ENCODE assay signal across 14 cellular contexts in genomic region chr2:26758790-26759321, GRCh38. TPM values are rescaled to one million over a fixed set of nuclear protein-coding genes. Genes with fewer than 3 reads are reported as not detected.
A peak's percentile ranks its signal among the peaks of the same experiment; 100 is the strongest.
DNase-seq lines count a peak whose midpoint lies in the region; ATAC-seq and TF ChIP-seq lines count a peak whose summit lies in the region.
"Had no signal": no experiment of that assay in that cellular context is flagged by ENCODE, and none has a peak within 500 bp of the region (broad histone marks: within the 10 kb centered on the region; RNA-seq: fewer than 3 reads in every experiment).

No MANE protein-coding gene starts in this region.

- no peaks in the 10 kb centered on the region for H3K27me3 ChIP-seq in left lung

- H3K4me3 ChIP-seq in left lung, result no peak overlapping the region

- intact Hi-C loops in left lung (cut with DNase I), result no loop called here

- H3K9me3 ChIP-seq in left lung, result no peaks in the 10 kb centered on the region

- no peaks in the 10 kb centered on the region for H3K9me3 Mint-ChIP-seq in stimulated activated naive CD8-positive, alpha-beta T cell treated with anti-CD3 and anti-CD28 coated beads, Interleukin-15, Interleukin-2, amounts not matched to agents 100 ng/mL and 50 ng/mL, for 24 hours
- H3K9me3 Mint-ChIP-seq in stimulated activated naive CD8-positive, alpha-beta T cell treated with anti-CD3 and anti-CD28 coated beads, Interleukin-15, amount 100 ng/mL, for 72 hours, result no peaks in the 10 kb centered on the region
- no peaks in the 10 kb centered on the region for H3K9me3 Mint-ChIP-seq in activated naive CD4-positive, alpha-beta T cell treated with anti-CD3 and anti-CD28 coated beads, Interleukin-2, amount 50 U/mL, for 72 hours
- H3K9me3 Mint-ChIP-seq: T-helper 2 cell treated with Interferon-gamma antibody and Interleukin-4, amounts not matched to agents 5 μg/mL and 100 μg/mL, for 36 hours had no signal

- H3K27ac ChIP-seq in left lung, result peak overlapping the region; percentile 75 to 79

- peaks cover 4% of the 10 kb centered on the region for H3K27me3 Mint-ChIP-seq in stimulated activated naive CD8-positive, alpha-beta T cell treated with anti-CD3 and anti-CD28 coated beads, Interleukin-15, Interleukin-2, amounts not matched to agents 100 ng/mL and 50 ng/mL, for 24 hours
- no peaks in the 10 kb centered on the region for H3K27me3 Mint-ChIP-seq in stimulated activated naive CD8-positive, alpha-beta T cell treated with anti-CD3 and anti-CD28 coated beads, Interleukin-15, amount 100 ng/mL, for 72 hours

- H3K4me1 Mint-ChIP-seq in stimulated activated naive CD8-positive, alpha-beta T cell treated with anti-CD3 and anti-CD28 coated beads, Interleukin-15, Interleukin-2, amounts not matched to agents 100 ng/mL and 50 ng/mL, for 24 hours (ENCODE audit: low read depth), result peaks cover 24% of the 10 kb centered on the region
- peaks cover 13% of the 10 kb centered on the region for H3K4me1 Mint-ChIP-seq in stimulated activated naive CD8-positive, alpha-beta T cell treated with anti-CD3 and anti-CD28 coated beads, Interleukin-15, amount 100 ng/mL, for 72 hours

- no peak for DNase-seq in stimulated activated naive CD8-positive, alpha-beta T cell treated with anti-CD3 and anti-CD28 coated beads, Interleukin-15, amount 100 ng/mL, for 72 hours
- DNase-seq in amniotic epithelial cell (ENCODE audit: low read depth), result peak; percentile 35
- DNase-seq in left lung, result no peak
- no peak for DNase-seq in NAMALWA (ENCODE audit: low spot score)
- DNase-seq in activated naive CD4-positive, alpha-beta T cell treated with anti-CD3 and anti-CD28 coated beads, Interleukin-2, amount 50 U/mL, for 72 hours (ENCODE audit: low spot score in 2 of 2), result no peak
- DNase-seq: activated CD8-positive, alpha-beta memory T cell treated with anti-CD3 and anti-CD28 coated beads, Interleukin-2, amount 50 U/mL, for 48 hours; NCI-H1105; NCI-H748 treated with DMSO at 0.1 percent for 48 hours; nucleus accumbens; stimulated activated CD4-positive, alpha-beta T cell treated with anti-CD3 and anti-CD28 coated beads, Interleukin-2, amount 100 ng/mL, for 48 hours had no signal

- no peaks in the 10 kb centered on the region for H3K36me3 ChIP-seq in left lung

- no peaks in the 10 kb centered on the region for H3K36me3 Mint-ChIP-seq in stimulated activated naive CD8-positive, alpha-beta T cell treated with anti-CD3 and anti-CD28 coated beads, Interleukin-15, Interleukin-2, amounts not matched to agents 100 ng/mL and 50 ng/mL, for 24 hours (ENCODE audit: low read depth)
- no peaks in the 10 kb centered on the region for H3K36me3 Mint-ChIP-seq in activated naive CD4-positive, alpha-beta T cell treated with anti-CD3 and anti-CD28 coated beads, Interleukin-2, amount 50 U/mL, for 72 hours

- ATAC-seq in stimulated activated naive CD8-positive, alpha-beta T cell treated with anti-CD3 and anti-CD28 coated beads, Interleukin-15, amount 100 ng/mL, for 72 hours, result no peak
- ATAC-seq in left lung (no peak), HG03460 (IDR thresholded peaks at IDR 0.05; ENCODE audit: unreplicated experiment) (no peak), GM19328 (IDR thresholded peaks at IDR 0.05; ENCODE audit: unreplicated experiment) (no peak)
- ATAC-seq in activated naive CD4-positive, alpha-beta T cell treated with anti-CD3 and anti-CD28 coated beads, Interleukin-2, amount 50 U/mL, for 72 hours, result no peak

- H3K4me1 ChIP-seq in left lung, result peaks cover 6 to 14% of the 10 kb centered on the region in 2 donors

- no peak for TF ChIP-seq CTCF in left lung (IDR thresholded peaks at IDR 0.05)

- H3K27ac Mint-ChIP-seq in stimulated activated naive CD8-positive, alpha-beta T cell treated with anti-CD3 and anti-CD28 coated beads, Interleukin-15, Interleukin-2, amounts not matched to agents 100 ng/mL and 50 ng/mL, for 24 hours, result peak overlapping the region; percentile 21
- H3K27ac Mint-ChIP-seq in stimulated activated naive CD8-positive, alpha-beta T cell treated with anti-CD3 and anti-CD28 coated beads, Interleukin-15, amount 100 ng/mL, for 72 hours, result peak overlapping the region in 1 of 2 donors; percentile 18
- H3K27ac Mint-ChIP-seq in activated naive CD4-positive, alpha-beta T cell treated with anti-CD3 and anti-CD28 coated beads, Interleukin-2, amount 50 U/mL, for 72 hours, result peak overlapping the region in 1 of 2 donors; percentile 71
- H3K27ac Mint-ChIP-seq: T-helper 2 cell treated with Interferon-gamma antibody and Interleukin-4, amounts not matched to agents 5 μg/mL and 100 μg/mL, for 36 hours had no signal

- no peak overlapping the region for H3K4me3 Mint-ChIP-seq in stimulated activated naive CD8-positive, alpha-beta T cell treated with anti-CD3 and anti-CD28 coated beads, Interleukin-15, Interleukin-2, amounts not matched to agents 100 ng/mL and 50 ng/mL, for 24 hours
- H3K4me3 Mint-ChIP-seq in stimulated activated naive CD8-positive, alpha-beta T cell treated with anti-CD3 and anti-CD28 coated beads, Interleukin-15, amount 100 ng/mL, for 72 hours, result no peak overlapping the region
- H3K4me3 Mint-ChIP-seq: T-helper 2 cell treated with Interferon-gamma antibody and Interleukin-4, amounts not matched to agents 5 μg/mL and 100 μg/mL, for 36 hours had no signal

RNA-seq across cellular contexts. Expression of gene SLC35F6, which starts 5.2 kb away (rescaled TPM):
- total RNA-seq in left lung, result 10 to 100 TPM; 45.6 to 62.1 TPM
- total RNA-seq in activated naive CD4-positive, alpha-beta T cell treated with anti-CD3 and anti-CD28 coated beads, Interleukin-2, amount 50 U/mL, for 72 hours, result 1 to 10 TPM; 5.1 to 8.6 TPM

RNA-seq across cellular contexts. Expression of gene CENPA, which starts 27.0 kb away (rescaled TPM):
- 1 to 10 TPM in 1 of 2 donors, under 1 TPM in 1; 0.99 to 4.0 TPM for total RNA-seq in left lung
- 10 to 100 TPM; 26.9 to 38.1 TPM for total RNA-seq in activated naive CD4-positive, alpha-beta T cell treated with anti-CD3 and anti-CD28 coated beads, Interleukin-2, amount 50 U/mL, for 72 hours

Comparison
In these comparisons a context has a peak if more than half of its experiments do, and no peak if none do; other contexts are left out.
1. RNA of gene SLC35F6, which starts 5.2 kb away (total RNA-seq): 45.6 to 62.1 TPM in left lung; 5.1 to 8.6 TPM in activated naive CD4-positive, alpha-beta T cell treated with anti-CD3 and anti-CD28 coated beads, Interleukin-2, amount 50 U/mL, for 72 hours; every median in the first group is over 4 times any median in the second.
2. RNA of gene CENPA, which starts 27.0 kb away (total RNA-seq): 26.9 to 38.1 TPM in activated naive CD4-positive, alpha-beta T cell treated with anti-CD3 and anti-CD28 coated beads, Interleukin-2, amount 50 U/mL, for 72 hours; 0.99 to 4.0 TPM in left lung; every median in the first group is over 4 times any median in the second.